20 cellular contexts compared by ENCODE assay signal in the genomic region with DNA sequence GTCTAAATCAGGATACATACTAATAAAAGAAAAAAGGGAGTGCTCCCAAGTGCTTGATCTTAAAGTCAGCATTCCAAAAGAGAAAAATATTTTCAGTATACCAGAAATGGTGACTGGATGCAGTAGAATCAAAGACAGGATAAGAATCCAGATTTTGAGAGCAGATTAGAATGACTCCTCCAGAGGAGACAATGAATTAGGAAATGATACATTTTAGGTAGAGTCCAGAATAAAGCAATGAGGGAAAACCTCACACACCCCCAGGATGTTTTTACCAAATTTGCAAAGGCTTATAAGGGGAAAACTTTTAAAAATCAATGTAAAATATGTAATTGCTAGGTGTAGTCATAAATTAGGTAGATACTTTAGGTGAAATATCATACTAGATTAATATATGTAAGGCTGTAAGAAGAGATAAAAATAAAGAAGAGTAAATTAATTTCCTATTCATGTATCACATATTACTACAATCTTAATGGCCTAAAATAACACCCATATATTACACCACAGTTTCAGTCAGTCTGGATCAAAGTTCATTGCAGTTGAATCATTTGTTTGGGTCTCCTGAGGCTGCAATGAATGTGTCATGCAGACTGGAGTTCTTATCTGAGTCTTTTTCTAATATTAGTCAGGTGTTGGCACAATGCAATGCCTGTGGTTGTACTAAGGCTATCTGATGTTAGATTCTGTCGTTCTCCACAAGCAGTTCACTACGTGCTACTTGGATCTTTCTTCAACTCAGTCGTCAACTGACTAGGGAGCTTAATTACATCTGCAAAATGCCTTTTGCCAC.
DNase-seq lines count a peak whose midpoint lies in the region; ATAC-seq, FAIRE-seq and TF ChIP-seq lines count a peak whose summit lies in the region.
"Had no signal": no experiment of that assay in that cellular context is flagged by ENCODE, and none has a peak within 500 bp of the region (broad histone marks: within the 10 kb centered on the region; RNA-seq: fewer than 3 reads in every experiment).

No MANE protein-coding gene starts in this region.

- H3K4me3 Mint-ChIP-seq in activated CD4-positive, alpha-beta T cell treated with anti-CD3 and anti-CD28 coated beads, Interleukin-2, amount 10 ng/mL, durations not matched to agents 7 days and 5 days, result no peak overlapping the region
- H3K4me3 Mint-ChIP-seq in activated naive CD4-positive, alpha-beta T cell treated with anti-CD3 and anti-CD28 coated beads, Interleukin-2, amount 10 ng/mL, durations not matched to agents 7 days and 5 days, result no peak overlapping the region
- H3K4me3 Mint-ChIP-seq: CD4-positive, alpha-beta memory T cell; effector memory CD8-positive, alpha-beta T cell had no signal

- H2AFZ ChIP-seq in PC-9 (no peak overlapping the region), HepG2 (ENCODE audit: low read length) (no peak overlapping the region)

- in situ Hi-C loops in Caki2 (cut with HindIII; ENCODE audit: low pct_unique_long_range_greater_than_20kb, low sequenced_read_pairs), result no loop called here
- in situ Hi-C loops in HepG2 (cut with HindIII; ENCODE audit: extremely low pct_ligation_motif_present, low pct_unique_long_range_greater_than_20kb), result no loop called here

- no peak overlapping the region for H3K4me3 ChIP-seq in PC-9
- H3K4me3 ChIP-seq in HepG2 (replicated peaks in 1 of 3; ENCODE audit: insufficient read depth in 1 of 3, low read depth in 2 of 3, low read length in 3 of 3), result no peak overlapping the region
- H3K4me3 ChIP-seq: HAP-1, SJCRH30 had no signal

- no peaks in the 10 kb centered on the region for H3K36me3 ChIP-seq in PC-9 (ENCODE audit: low read depth)
- H3K36me3 ChIP-seq in HepG2 (replicated peaks in 1 of 2; ENCODE audit: control insufficient read depth in 1 of 2, insufficient read depth in 2 of 2, low read length in 2 of 2), result no peaks in the 10 kb centered on the region
- H3K36me3 ChIP-seq: HAP-1, SJCRH30 had no signal

- H3K9me3 Mint-ChIP-seq in activated CD4-positive, alpha-beta T cell treated with anti-CD3 and anti-CD28 coated beads, Interleukin-2, amount 10 ng/mL, durations not matched to agents 7 days and 5 days, result no peaks in the 10 kb centered on the region
- no peaks in the 10 kb centered on the region for H3K9me3 Mint-ChIP-seq in activated naive CD4-positive, alpha-beta T cell treated with anti-CD3 and anti-CD28 coated beads, Interleukin-2, amount 10 ng/mL, durations not matched to agents 7 days and 5 days

- H4K20me1 ChIP-seq in PC-9 (ENCODE audit: insufficient read depth) (no peaks in the 10 kb centered on the region), HepG2 (ENCODE audit: insufficient read depth, low read length) (no peaks in the 10 kb centered on the region)

- no TSS peak for BruUV-seq in PC-9 (replicated peaks; lab: Mats Ljungman, UMichigan)
- no TSS peak for BruUV-seq in HepG2 (replicated peaks; lab: Mats Ljungman, UMichigan)

- no peaks in the 10 kb centered on the region for H3K9me2 ChIP-seq in PC-9 (ENCODE audit: insufficient read depth)

- no peaks in the 10 kb centered on the region for H3K79me2 ChIP-seq in PC-9 (ENCODE audit: low read depth)
- H3K79me2 ChIP-seq in HepG2 (ENCODE audit: insufficient read depth, low read length), result no peaks in the 10 kb centered on the region

- H3K4me2 ChIP-seq in PC-9 (0 out of 2 replicates have a peak overlapping the region, but pooled peaks have one; percentile 9), HepG2 (ENCODE audit: low read depth, low read length) (no peak overlapping the region)

- no peak for TF ChIP-seq EP300 in HepG2 (IDR thresholded peaks at IDR 0.05; ENCODE audit: low read depth in 2 of 2, low read length in 2 of 2)
- no peak for TF ChIP-seq EP300 in HepG2 (CRISPR knock-in tag; IDR thresholded peaks at IDR 0.05; ENCODE audit: borderline replicate concordance)

- WGBS in HepG2 (ENCODE audit: low lambda C conversion rate), result 0% methylated on average over 3 of the region's 3 CpGs

- TF ChIP-seq POLR2A in HepG2 (IDR thresholded peaks at IDR 0.05; ENCODE audit: insufficient read depth in 1 of 2, low read depth in 2 of 2, low read length in 2 of 2), result no peak

- peak; percentile 3 for DNase-seq in Caki2 (ENCODE audit: low read depth)
- DNase-seq in PC-9, result peak in 1 of 2 experiments; percentile 9
- DNase-seq in epithelial cell of prostate (ENCODE audit: low read depth, low spot score), result peak; percentile 66
- peak; percentile 23 for DNase-seq in HepG2 (ENCODE audit: low spot score)
- no peak for DNase-seq in omental fat pad (ENCODE audit: low spot score)
- no peak for DNase-seq in activated CD4-positive, alpha-beta T cell treated with anti-CD3 and anti-CD28 coated beads, Interleukin-2, amount 10 ng/mL, durations not matched to agents 7 days and 5 days
- no peak for DNase-seq in activated naive CD4-positive, alpha-beta T cell treated with anti-CD3 and anti-CD28 coated beads, Interleukin-2, amount 10 ng/mL, durations not matched to agents 7 days and 5 days
- DNase-seq: activated CD4-positive, alpha-beta T cell treated with anti-CD3 and anti-CD28 coated beads for 1 hour; CD4-positive, alpha-beta memory T cell; effector memory CD8-positive, alpha-beta T cell; EL; KG1; NCI-H1436 treated with DMSO at 0.1 percent for 48 hours; occipital lobe; SJCRH30; stimulated activated naive CD4-positive, alpha-beta T cell; T-helper 9 cell had no signal

- POLR2A ChIA-PET in PC-9 (lab: Charles Lee; ENCODE audit: unreplicated experiment), result no interaction called here
- POLR2A ChIA-PET in HepG2 (lab: Yijun Ruan, JAX), result no interaction called here
- POLR2A ChIA-PET in activated CD4-positive, alpha-beta T cell treated with anti-CD3 and anti-CD28 coated beads, Interleukin-2, amount 10 ng/mL, durations not matched to agents 7 days and 5 days (lab: Charles Lee), result no interaction called here

- CTCF ChIA-PET in PC-9 (lab: Charles Lee), result no interaction called here
- CTCF ChIA-PET in HepG2 (lab: Yijun Ruan, JAX; ENCODE audit: low intra/inter-chr PET ratio, low total read pairs), result no interaction called here
- CTCF ChIA-PET in activated CD4-positive, alpha-beta T cell treated with anti-CD3 and anti-CD28 coated beads, Interleukin-2, amount 10 ng/mL, durations not matched to agents 7 days and 5 days (lab: Charles Lee), result no interaction called here
- CTCF ChIA-PET in activated naive CD4-positive, alpha-beta T cell treated with anti-CD3 and anti-CD28 coated beads, Interleukin-2, amount 10 ng/mL, durations not matched to agents 7 days and 5 days (lab: Charles Lee), result no interaction called here

- H3K4me1 Mint-ChIP-seq in activated CD4-positive, alpha-beta T cell treated with anti-CD3 and anti-CD28 coated beads, Interleukin-2, amount 10 ng/mL, durations not matched to agents 7 days and 5 days, result no peaks in the 10 kb centered on the region
- H3K4me1 Mint-ChIP-seq in activated naive CD4-positive, alpha-beta T cell treated with anti-CD3 and anti-CD28 coated beads, Interleukin-2, amount 10 ng/mL, durations not matched to agents 7 days and 5 days, result no peaks in the 10 kb centered on the region
- H3K4me1 Mint-ChIP-seq: CD4-positive, alpha-beta memory T cell had no signal

- H3K4me1 ChIP-seq in PC-9 (replicated peaks; ENCODE audit: insufficient read depth) (peaks cover 19% of the 10 kb centered on the region), HepG2 (ENCODE audit: insufficient read depth, low read length) (no peaks in the 10 kb centered on the region)
- H3K4me1 ChIP-seq: HAP-1, SJCRH30 had no signal

- H3K27ac ChIP-seq in PC-9, result no peak overlapping the region; the same call in 1 of the 2 replicates
- H3K27ac ChIP-seq in epithelial cell of prostate, result peak overlapping the region; percentile 84
- H3K27ac ChIP-seq in HepG2 (ENCODE audit: extremely low read length, insufficient read depth, low read length), result no peak overlapping the region
- H3K27ac ChIP-seq: SJCRH30 had no signal

- H3K36me3 Mint-ChIP-seq in activated CD4-positive, alpha-beta T cell treated with anti-CD3 and anti-CD28 coated beads, Interleukin-2, amount 10 ng/mL, durations not matched to agents 7 days and 5 days (ENCODE audit: low read depth), result no peaks in the 10 kb centered on the region
- no peaks in the 10 kb centered on the region for H3K36me3 Mint-ChIP-seq in activated naive CD4-positive, alpha-beta T cell treated with anti-CD3 and anti-CD28 coated beads, Interleukin-2, amount 10 ng/mL, durations not matched to agents 7 days and 5 days
- H3K36me3 Mint-ChIP-seq: CD4-positive, alpha-beta memory T cell had no signal

- no peaks in the 10 kb centered on the region for H3K9me3 ChIP-seq in PC-9 (ENCODE audit: insufficient read depth, low read depth)
- no peaks in the 10 kb centered on the region for H3K9me3 ChIP-seq in HepG2 (ENCODE audit: low read length)
- H3K9me3 ChIP-seq: HAP-1, SJCRH30 had no signal

- TF ChIP-seq CTCF in PC-9 (conservative IDR thresholded peaks at IDR 0.05) (no peak), HepG2 (CRISPR knock-in tag; IDR thresholded peaks at IDR 0.05) (no peak), omental fat pad (IDR thresholded peaks at IDR 0.05) (no peak)

- peaks cover 5% of the 10 kb centered on the region; the same call in 1 of the 2 replicates for H3F3A ChIP-seq in PC-9 (ENCODE audit: insufficient read depth, low read depth)

- H3K9ac ChIP-seq in HepG2 (ENCODE audit: insufficient read depth, low read depth, low read length), result no peak overlapping the region

- H3K27ac Mint-ChIP-seq in activated CD4-positive, alpha-beta T cell treated with anti-CD3 and anti-CD28 coated beads, Interleukin-2, amount 10 ng/mL, durations not matched to agents 7 days and 5 days, result no peak overlapping the region
- H3K27ac Mint-ChIP-seq in activated naive CD4-positive, alpha-beta T cell treated with anti-CD3 and anti-CD28 coated beads, Interleukin-2, amount 10 ng/mL, durations not matched to agents 7 days and 5 days, result no peak overlapping the region
- H3K27ac Mint-ChIP-seq: CD4-positive, alpha-beta memory T cell; effector memory CD8-positive, alpha-beta T cell had no signal

- ATAC-seq in HepG2 (no peak; the same call in 2 of the 3 replicates), HG02885 (IDR thresholded peaks at IDR 0.05; ENCODE audit: poor library complexity, unreplicated experiment) (no peak), omental fat pad (ENCODE audit: low FRiP score) (no peak)
- ATAC-seq: effector memory CD8-positive, alpha-beta T cell had no signal

- H3K27me3 Mint-ChIP-seq in activated CD4-positive, alpha-beta T cell treated with anti-CD3 and anti-CD28 coated beads, Interleukin-2, amount 10 ng/mL, durations not matched to agents 7 days and 5 days, result no peaks in the 10 kb centered on the region
- H3K27me3 Mint-ChIP-seq in activated naive CD4-positive, alpha-beta T cell treated with anti-CD3 and anti-CD28 coated beads, Interleukin-2, amount 10 ng/mL, durations not matched to agents 7 days and 5 days, result no peaks in the 10 kb centered on the region
- H3K27me3 Mint-ChIP-seq: CD4-positive, alpha-beta memory T cell; effector memory CD8-positive, alpha-beta T cell had no signal

- H3K27me3 ChIP-seq in PC-9 (ENCODE audit: insufficient read depth, low read depth) (no peaks in the 10 kb centered on the region), HepG2 (ENCODE audit: control insufficient read depth in 1 of 2, insufficient read depth in 2 of 2, low read length in 2 of 2) (no peaks in the 10 kb centered on the region)
- H3K27me3 ChIP-seq: SJCRH30 had no signal

- intact Hi-C loops in PC-9 (cut with micrococcal nuclease; ENCODE audit: unreplicated experiment) (no loop called here), HepG2 (cut with micrococcal nuclease; ENCODE audit: unreplicated experiment) (no loop called here)

- TF ChIP-seq RAD21 in HepG2 (CRISPR knock-in tag; IDR thresholded peaks at IDR 0.05), result no peak

- no peak for FAIRE-seq in HepG2 (lab: Jason Lieb, UNC)
- FAIRE-seq: islet of Langerhans had no signal

Comparison
In these comparisons a context has a peak if more than half of its experiments do, and no peak if none do; other contexts are left out.
1. DNase-seq: peak in Caki2 (single experiment), epithelial cell of prostate (single experiment) and HepG2 (single experiment); none in omental fat pad (single experiment), activated CD4-positive, alpha-beta T cell treated with anti-CD3 and anti-CD28 coated beads, Interleukin-2, amount 10 ng/mL, durations not matched to agents 7 days and 5 days (single experiment) and activated naive CD4-positive, alpha-beta T cell treated with anti-CD3 and anti-CD28 coated beads, Interleukin-2, amount 10 ng/mL, durations not matched to agents 7 days and 5 days (single experiment).